Comparison of ENCODE assay signal across 19 cellular contexts in genomic region chr5:130050585-130050984, GRCh38.
"Had no signal": no experiment of that assay in that cellular context is flagged by ENCODE, and none has a peak within 500 bp of the region (broad histone marks: within the 10 kb centered on the region; RNA-seq: fewer than 3 reads in every experiment).

No MANE protein-coding gene starts in this region.

- H3K9me3 ChIP-seq: lower lobe of right lung, mucosa of descending colon, neutrophil, right lobe of liver, thoracic aorta, tibial nerve, upper lobe of left lung had no signal

- H2AFZ ChIP-seq: parathyroid adenoma had no signal

- DNase-seq: dermis blood vessel endothelial cell; effector memory CD8-positive, alpha-beta T cell; left ventricle myocardium superior; lower lobe of right lung; mesenchymal stem cell; mucosa of descending colon; naive B cell; right lobe of liver; small intestine; stimulated activated CD4-positive, alpha-beta T cell treated with anti-CD3 and anti-CD28 coated beads, Interleukin-15, amount 100 ng/mL, for 24 hours; stimulated activated CD4-positive, alpha-beta T cell treated with anti-CD3 and anti-CD28 coated beads, Interleukin-2, amount 100 ng/mL, for 48 hours; stimulated activated naive B cell treated with anti-CD40 and anti-IgM and Interleukin-4, amounts not matched to agents 10 μg/mL and 1 μg/mL and 100 μg/mL, for 72 hours; upper lobe of left lung had no signal

- H3K36me3 ChIP-seq: lower lobe of right lung, neutrophil, right lobe of liver, thoracic aorta, tibial nerve, upper lobe of left lung had no signal

- H3K27ac ChIP-seq: coronary artery, lower lobe of right lung, neutrophil, parathyroid adenoma, right lobe of liver, thoracic aorta, tibial nerve, upper lobe of left lung had no signal

- H3K9ac ChIP-seq: parathyroid adenoma had no signal

- H3K79me2 ChIP-seq: parathyroid adenoma had no signal

- ATAC-seq: effector memory CD8-positive, alpha-beta T cell; left ventricle myocardium superior; lower lobe of right lung; mucosa of descending colon; natural killer cell treated with Interleukin-12 subunit alpha and Interleukin-12 subunit beta and Interleukin-15 and Interleukin-18, amount 100 ng/mL, for 72 hours; right lobe of liver; stimulated activated naive B cell treated with anti-CD40 and anti-IgM and Interleukin-4, amounts not matched to agents 10 μg/mL and 1 μg/mL and 100 μg/mL, for 72 hours had no signal

- H3K4me3 ChIP-seq: coronary artery, lower lobe of right lung, mucosa of descending colon, right lobe of liver, thoracic aorta, tibial nerve, upper lobe of left lung had no signal

- H3K4me1 ChIP-seq: lower lobe of right lung, parathyroid adenoma, right lobe of liver, tibial nerve, upper lobe of left lung had no signal

- H3K27me3 ChIP-seq: neutrophil, right lobe of liver, tibial nerve, upper lobe of left lung had no signal
